In the genomic region with DNA sequence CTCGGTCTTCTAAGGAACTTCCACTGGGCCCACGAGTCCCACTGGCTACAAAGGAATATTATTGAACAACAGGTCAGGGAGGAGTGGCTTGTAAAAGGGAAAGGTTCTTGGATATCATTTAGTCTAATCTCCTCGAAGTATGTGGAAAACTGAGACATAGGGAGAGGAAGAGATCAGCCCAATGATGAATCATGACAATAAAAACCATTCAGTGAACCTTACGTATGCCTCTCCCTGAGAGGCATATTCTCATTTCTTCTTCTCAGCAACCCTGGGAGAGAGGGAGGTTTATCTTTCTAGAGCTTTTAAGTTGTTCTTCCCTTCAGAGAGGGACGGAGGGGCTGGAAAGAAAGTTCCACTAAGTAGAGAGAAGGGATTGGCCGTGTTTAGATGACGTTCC, we compare ENCODE assay signal across 1 cellular context.
TF ChIP-seq lines count a peak whose summit lies in the region.

No MANE protein-coding gene starts in this region.

TF ChIP-seq in H1, 55 proteins besides CTCF, POLR2A, EP300 and RAD21:
- no peak for TF ChIP-seq CBX5 (IDR thresholded peaks at IDR 0.05; ENCODE audit: low read depth, low read length)
- no peak for TF ChIP-seq SP1 (IDR thresholded peaks at IDR 0.05; ENCODE audit: low read depth, low read length)
- no peak for TF ChIP-seq EGR1 (IDR thresholded peaks at IDR 0.05; ENCODE audit: borderline replicate concordance, low read depth, low read length)
- TF ChIP-seq MAX (IDR thresholded peaks at IDR 0.05): no peak
- TF ChIP-seq RNF2 (IDR thresholded peaks at IDR 0.05; ENCODE audit: borderline replicate concordance, low read depth, low read length, missing control alignments, poor library complexity, severe bottlenecking): no peak
- no peak for TF ChIP-seq SP2 (IDR thresholded peaks at IDR 0.05; ENCODE audit: low read length)
- no peak for TF ChIP-seq HDAC6 (IDR thresholded peaks at IDR 0.05; ENCODE audit: low read depth, low read length)
- no peak for TF ChIP-seq BRCA1 (IDR thresholded peaks at IDR 0.05; ENCODE audit: low read depth, low read length)
- no peak for TF ChIP-seq CHD7 (IDR thresholded peaks at IDR 0.05; ENCODE audit: insufficient replicate concordance, low read length)
- TF ChIP-seq BACH1 (IDR thresholded peaks at IDR 0.05; ENCODE audit: low read length): no peak
- TF ChIP-seq KDM4A (IDR thresholded peaks at IDR 0.05; ENCODE audit: low read depth, low read length, severe bottlenecking): no peak
- no peak for TF ChIP-seq SIX5 (IDR thresholded peaks at IDR 0.05; ENCODE audit: low read depth, low read length)
- no peak for TF ChIP-seq CHD1 (IDR thresholded peaks at IDR 0.05; ENCODE audit: low read depth, low read length)
- no peak for TF ChIP-seq USF2 (IDR thresholded peaks at IDR 0.05; ENCODE audit: low read length)
